Comparison of ENCODE assay signal across 8 cellular contexts in the genomic region with DNA sequence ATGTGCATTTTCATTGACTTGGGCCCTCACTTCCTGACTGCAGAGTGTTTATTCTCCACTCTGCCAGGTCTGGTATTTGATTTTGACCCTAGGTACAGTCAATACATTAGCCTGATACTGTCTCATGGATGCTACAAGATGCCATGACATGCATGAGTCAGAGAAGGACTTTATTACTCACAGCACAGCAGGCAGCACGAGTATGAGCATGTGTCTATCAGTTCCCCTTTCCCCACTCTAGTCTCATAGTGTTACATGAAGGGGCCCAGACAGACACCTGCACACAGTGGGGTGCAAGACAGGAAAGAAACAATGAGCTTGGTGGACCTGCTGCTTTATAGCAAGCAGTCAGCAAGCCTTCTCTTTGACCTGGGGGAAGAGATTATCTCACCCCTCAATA. TPM values are rescaled to one million over a fixed set of nuclear protein-coding genes. Genes with fewer than 3 reads are reported as not detected.
DNase-seq lines count a peak whose midpoint lies in the region; ATAC-seq and TF ChIP-seq lines count a peak whose summit lies in the region.

No MANE protein-coding gene starts in this region.

- H3K4me1 ChIP-seq in OCI-LY7 (ENCODE audit: insufficient read depth, low read length, poor library complexity, severe bottlenecking) = no peaks in the 10 kb centered on the region

- no peak overlapping the region for H3K27ac ChIP-seq in OCI-LY7 (ENCODE audit: low read depth, low read length, poor library complexity, severe bottlenecking)

- no peak overlapping the region for H2AFZ ChIP-seq in OCI-LY7 (ENCODE audit: low read length)

- no peaks in the 10 kb centered on the region for H4K20me1 ChIP-seq in OCI-LY7 (ENCODE audit: insufficient read depth, low read length)

- peaks cover 12% of the 10 kb centered on the region for H3K4me1 Mint-ChIP-seq in CD14-positive monocyte

- peak; percentile 94 for ATAC-seq in GM19455 (IDR thresholded peaks at IDR 0.05; ENCODE audit: unreplicated experiment)
- peak; percentile 98 for ATAC-seq in HG03354 (IDR thresholded peaks at IDR 0.05; ENCODE audit: poor library complexity, severe bottlenecking, unreplicated experiment)

- POLR2A ChIA-PET in OCI-LY7 (lab: Charles Lee) = no interaction called here

- H3K9me3 ChIP-seq in OCI-LY7 (ENCODE audit: low read length) = no peaks in the 10 kb centered on the region

- H3K27ac Mint-ChIP-seq in CD14-positive monocyte = no peak overlapping the region

- intact Hi-C loops in CD14-positive monocyte (cut with micrococcal nuclease) (no loop called here), OCI-LY7 (cut with micrococcal nuclease; ENCODE audit: unreplicated experiment) (no loop called here)

- H3K27me3 Mint-ChIP-seq in CD14-positive monocyte (ENCODE audit: low read depth in 3 of 3) = peaks cover 0 to 1% (median 1%) of the 10 kb centered on the region in 3 donors

- DNase-seq in CD14-positive monocyte (ENCODE audit: low spot score) (peak; percentile 63), NCI-H1694 treated with DMSO at 0.1 percent for 48 hours (lab: John Stamatoyannopoulos, UW) (no peak), inferior parietal cortex (ENCODE audit: extremely low spot score) (no peak), OCI-LY7 (ENCODE audit: low spot score) (no peak)
- DNase-seq in activated T-helper 9 cell treated with anti-CD3 and anti-CD28 coated beads, Interleukin-2, amount 50 U/mL, for 16 hours (ENCODE audit: low read depth) = peak; percentile 10
- no peak for DNase-seq in effector CD4-positive, alpha-beta T cell

- no peak for TF ChIP-seq CTCF in CD14-positive monocyte (IDR thresholded peaks at IDR 0.05)
- no peak for TF ChIP-seq CTCF in OCI-LY7 (conservative IDR thresholded peaks at IDR 0.05; ENCODE audit: low read length)

- no peaks in the 10 kb centered on the region for H3K36me3 ChIP-seq in OCI-LY7 (ENCODE audit: insufficient read depth, low read length)

- no TSS peak for BruUV-seq in OCI-LY7 (replicated peaks; lab: Mats Ljungman, UMichigan)

- H3K4me2 ChIP-seq in OCI-LY7 (ENCODE audit: low read length) = no peak overlapping the region

- no peak overlapping the region for H3K4me3 ChIP-seq in OCI-LY7 (ENCODE audit: low read depth, low read length, poor library complexity, severe bottlenecking)

- H3K9me3 Mint-ChIP-seq in CD14-positive monocyte = peaks cover 0 to 5% (median 0%) of the 10 kb centered on the region in 7 donors

- H3K4me3 Mint-ChIP-seq in CD14-positive monocyte = no peak overlapping the region

- CTCF ChIA-PET in OCI-LY7 (lab: Charles Lee; ENCODE audit: unreplicated experiment) = no interaction called here

- no peaks in the 10 kb centered on the region for H3K9me2 ChIP-seq in OCI-LY7 (ENCODE audit: insufficient read depth, low read length)

- no peaks in the 10 kb centered on the region for H3K36me3 Mint-ChIP-seq in CD14-positive monocyte

- H3K79me2 ChIP-seq in OCI-LY7 (ENCODE audit: insufficient read depth, low read depth, low read length) = no peaks in the 10 kb centered on the region

RNA-seq across cellular contexts. Expression of a gene that starts 19.6 kb away (rescaled TPM):
- not detected for polyA plus RNA-seq in CD14-positive monocyte
- not detected in 2 replicates for total RNA-seq in OCI-LY7 (2014; rRNA removed; shearing (Covaris generic))
- 0.09 TPM in 1 of 2 replicates, not detected in the other for total RNA-seq in OCI-LY7 (2022)

Comparison
In these comparisons a context has a peak if more than half of its experiments do, and no peak if none do; other contexts are left out.
1. DNase-seq: peak in CD14-positive monocyte (single experiment) and activated T-helper 9 cell treated with anti-CD3 and anti-CD28 coated beads, Interleukin-2, amount 50 U/mL, for 16 hours (single experiment); none in NCI-H1694 treated with DMSO at 0.1 percent for 48 hours (single experiment), inferior parietal cortex (single experiment), effector CD4-positive, alpha-beta T cell (single experiment) and OCI-LY7 (single experiment).